Comparison of ENCODE assay signal across 14 cellular contexts in genomic region chr1:41936107-41936506, GRCh38. TPM values are rescaled to one million over a fixed set of nuclear protein-coding genes. Genes with fewer than 3 reads are reported as not detected.
A peak's percentile ranks its signal among the peaks of the same experiment; 100 is the strongest.
DNase-seq lines count a peak whose midpoint lies in the region; ATAC-seq and TF ChIP-seq lines count a peak whose summit lies in the region.
"Had no signal": no experiment of that assay in that cellular context is flagged by ENCODE, and none has a peak within 500 bp of the region (broad histone marks: within the 10 kb centered on the region; RNA-seq: fewer than 3 reads in every experiment).

No MANE protein-coding gene starts in this region.

- CTCF ChIA-PET in OCI-LY7 (lab: Charles Lee; ENCODE audit: unreplicated experiment) = no interaction called here

- no peaks in the 10 kb centered on the region for H3K9me3 ChIP-seq in OCI-LY7 (ENCODE audit: low read length)
- H3K9me3 ChIP-seq: testis had no signal

- H3K36me3 Mint-ChIP-seq in activated T-helper 17 cell treated with anti-CD3 and anti-CD28 coated beads, Interleukin-2, amount 50 U/mL, for 72 hours (ENCODE audit: low read depth) = no peaks in the 10 kb centered on the region

- H3K27me3 Mint-ChIP-seq in activated T-helper 17 cell treated with anti-CD3 and anti-CD28 coated beads, Interleukin-2, amount 50 U/mL, for 72 hours = no peaks in the 10 kb centered on the region

- H2AFZ ChIP-seq in OCI-LY7 (ENCODE audit: low read length) = no peak overlapping the region
- H2AFZ ChIP-seq: hepatocyte had no signal

- H3K36me3 ChIP-seq in OCI-LY7 (ENCODE audit: insufficient read depth, low read length) = no peaks in the 10 kb centered on the region

- H3K4me1 ChIP-seq in OCI-LY7 (ENCODE audit: insufficient read depth, low read length, poor library complexity, severe bottlenecking) = no peaks in the 10 kb centered on the region
- H3K4me1 ChIP-seq: testis had no signal

- no peak overlapping the region for H3K27ac ChIP-seq in OCI-LY7 (ENCODE audit: low read depth, low read length, poor library complexity, severe bottlenecking)
- H3K27ac ChIP-seq: hepatocyte, HL-60, testis had no signal

- intact Hi-C loops in OCI-LY7 (cut with micrococcal nuclease; ENCODE audit: unreplicated experiment) (no loop called here), sciatic nerve (cut with DNase I) (no loop called here)

- peak; percentile 33 for DNase-seq in stimulated activated CD4-positive, alpha-beta T cell treated with anti-CD3 and anti-CD28 coated beads, Interleukin-15, amount 100 ng/mL, for 24 hours
- no peak for DNase-seq in stimulated activated CD4-positive, alpha-beta T cell treated with anti-CD3 and anti-CD28 coated beads, Interleukin-2, amount 100 ng/mL, for 48 hours
- DNase-seq in NCI-H2107 treated with DMSO at 0.1 percent for 48 hours (lab: John Stamatoyannopoulos, UW; ENCODE audit: unreplicated experiment) = peak; percentile 99
- DNase-seq in stimulated activated naive CD8-positive, alpha-beta T cell treated with anti-CD3 and anti-CD28 coated beads, Interleukin-15, Interleukin-2, amounts not matched to agents 100 U/mL and 50 U/mL, for 24 hours = no peak
- no peak for DNase-seq in OCI-LY7 (ENCODE audit: low spot score)
- DNase-seq in sciatic nerve (ENCODE audit: low spot score) = no peak
- DNase-seq in NCI-H524 treated with DMSO at 0.1 percent for 48 hours (lab: John Stamatoyannopoulos, UW) = no peak
- DNase-seq: caudate nucleus; CD4-positive, CD25-positive, alpha-beta regulatory T cell; naive B cell; testis had no signal

- H3K4me1 Mint-ChIP-seq in activated T-helper 17 cell treated with anti-CD3 and anti-CD28 coated beads, Interleukin-2, amount 50 U/mL, for 72 hours = peaks cover 26% of the 10 kb centered on the region
- H3K4me1 Mint-ChIP-seq: naive B cell had no signal

- H4K20me1 ChIP-seq in OCI-LY7 (ENCODE audit: insufficient read depth, low read length) = no peaks in the 10 kb centered on the region

- H3K79me2 ChIP-seq in OCI-LY7 (ENCODE audit: insufficient read depth, low read depth, low read length) = no peaks in the 10 kb centered on the region
- H3K79me2 ChIP-seq: hepatocyte had no signal

- H3K4me3 Mint-ChIP-seq in activated T-helper 17 cell treated with anti-CD3 and anti-CD28 coated beads, Interleukin-2, amount 50 U/mL, for 72 hours = no peak overlapping the region
- H3K4me3 Mint-ChIP-seq: CD4-positive, CD25-positive, alpha-beta regulatory T cell; naive B cell had no signal

- H3K4me3 ChIP-seq in OCI-LY7 (ENCODE audit: low read depth, low read length, poor library complexity, severe bottlenecking) = no peak overlapping the region
- H3K4me3 ChIP-seq: hepatocyte, testis had no signal

- no TSS peak for BruUV-seq in OCI-LY7 (replicated peaks; lab: Mats Ljungman, UMichigan)

- TF ChIP-seq CTCF in OCI-LY7 (conservative IDR thresholded peaks at IDR 0.05; ENCODE audit: low read length) = no peak

- POLR2A ChIA-PET in OCI-LY7 (lab: Charles Lee) = no interaction called here

- H3K9me2 ChIP-seq in OCI-LY7 (ENCODE audit: insufficient read depth, low read length) = no peaks in the 10 kb centered on the region

- no peak overlapping the region for H3K27ac Mint-ChIP-seq in activated T-helper 17 cell treated with anti-CD3 and anti-CD28 coated beads, Interleukin-2, amount 50 U/mL, for 72 hours
- H3K27ac Mint-ChIP-seq: CD4-positive, CD25-positive, alpha-beta regulatory T cell; naive B cell had no signal

- ATAC-seq in activated T-helper 17 cell treated with anti-CD3 and anti-CD28 coated beads, Interleukin-2, amount 50 U/mL, for 72 hours (replicated peaks) = peak; percentile 88
- ATAC-seq in stimulated activated naive CD8-positive, alpha-beta T cell treated with anti-CD3 and anti-CD28 coated beads, Interleukin-15, Interleukin-2, amounts not matched to agents 100 U/mL and 50 U/mL, for 24 hours = peak; percentile 88
- ATAC-seq in sciatic nerve = no peak

- H3K4me2 ChIP-seq in OCI-LY7 (ENCODE audit: low read length) = no peak overlapping the region
- H3K4me2 ChIP-seq: hepatocyte had no signal

- H3K9me3 Mint-ChIP-seq in activated T-helper 17 cell treated with anti-CD3 and anti-CD28 coated beads, Interleukin-2, amount 50 U/mL, for 72 hours = no peaks in the 10 kb centered on the region

RNA-seq across cellular contexts. Expression of gene HIVEP3, which starts 17.4 kb away (rescaled TPM):
- total RNA-seq in activated T-helper 17 cell treated with anti-CD3 and anti-CD28 coated beads, Interleukin-2, amount 50 U/mL, for 72 hours = 10 to 100 TPM in 1 of 2 donors, 1 to 10 TPM in 1; 8.0 to 27.6 TPM
- total RNA-seq in OCI-LY7 (2014; rRNA removed; shearing (Covaris generic)) = 0.28 and 0.60 TPM in 2 replicates
- total RNA-seq in OCI-LY7 (2022) = 0.53 and 0.70 TPM in 2 replicates
- 11.0 TPM for total RNA-seq in sciatic nerve

Comparison
In these comparisons a context has a peak if more than half of its experiments do, and no peak if none do; other contexts are left out.
1. DNase-seq: peak in stimulated activated CD4-positive, alpha-beta T cell treated with anti-CD3 and anti-CD28 coated beads, Interleukin-15, amount 100 ng/mL, for 24 hours (single experiment) and NCI-H2107 treated with DMSO at 0.1 percent for 48 hours (single experiment); none in stimulated activated CD4-positive, alpha-beta T cell treated with anti-CD3 and anti-CD28 coated beads, Interleukin-2, amount 100 ng/mL, for 48 hours (0 of 2), stimulated activated naive CD8-positive, alpha-beta T cell treated with anti-CD3 and anti-CD28 coated beads, Interleukin-15, Interleukin-2, amounts not matched to agents 100 U/mL and 50 U/mL, for 24 hours (single experiment), OCI-LY7 (single experiment), sciatic nerve (single experiment) and NCI-H524 treated with DMSO at 0.1 percent for 48 hours (single experiment).